ENCODE assay signal across 8 cellular contexts in the genomic region with DNA sequence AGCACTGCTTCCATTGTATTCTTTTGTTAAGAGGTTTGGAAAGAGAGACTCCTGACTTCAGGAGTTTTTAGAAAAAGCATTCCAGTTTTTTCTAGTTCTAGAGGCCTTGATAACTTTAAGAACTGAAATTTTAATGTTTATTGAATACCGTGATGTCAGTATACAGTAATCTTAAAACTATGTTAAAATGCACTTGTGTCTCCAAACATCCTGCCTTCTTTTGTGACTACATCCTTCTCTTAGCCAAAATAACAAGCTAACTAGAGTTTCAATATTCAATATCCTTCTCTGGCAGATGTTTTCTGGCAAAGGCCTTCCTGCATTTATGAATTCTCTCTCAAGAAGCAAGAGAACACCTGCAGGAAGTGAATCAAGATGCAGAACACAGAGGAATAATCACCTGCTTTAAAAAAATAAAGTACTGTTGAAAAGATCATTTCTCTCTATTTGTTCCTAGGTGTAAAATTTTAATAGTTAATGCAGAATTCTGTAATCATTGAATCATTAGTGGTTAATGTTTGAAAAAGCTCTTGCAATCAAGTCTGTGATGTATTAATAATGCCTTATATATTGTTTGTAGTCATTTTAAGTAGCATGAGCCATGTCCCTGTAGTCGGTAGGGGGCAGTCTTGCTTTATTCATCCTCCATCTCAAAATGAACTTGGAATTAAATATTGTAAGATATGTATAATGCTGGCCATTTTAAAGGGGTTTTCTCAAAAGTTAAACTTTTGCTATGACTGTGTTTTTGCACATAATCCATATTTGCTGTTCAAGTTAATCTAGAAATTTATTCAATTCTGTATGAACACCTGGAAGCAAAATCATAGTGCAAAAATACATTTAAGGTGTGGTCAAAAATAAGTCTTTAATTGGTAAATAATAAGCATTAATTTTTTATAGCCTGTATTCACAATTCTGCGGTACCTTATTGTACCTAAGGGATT.
DNase-seq lines count a peak whose midpoint lies in the region; ATAC-seq and TF ChIP-seq lines count a peak whose summit lies in the region.

No MANE protein-coding gene starts in this region.

- no peaks in the 10 kb centered on the region for H3K27me3 ChIP-seq in WERI-Rb-1 (ENCODE audit: insufficient read depth, low read depth, severe bottlenecking)

- no peak overlapping the region for H3K4me3 ChIP-seq in WERI-Rb-1 (ENCODE audit: low read depth, low read length)
- H3K4me3 ChIP-seq in coronary artery, result no peak overlapping the region

- no peak for ATAC-seq in HG02852 (IDR thresholded peaks at IDR 0.05; ENCODE audit: unreplicated experiment)

- peaks cover 25% of the 10 kb centered on the region for H3K36me3 ChIP-seq in WERI-Rb-1

- no peak overlapping the region for H3K27ac ChIP-seq in WERI-Rb-1
- no peak overlapping the region for H3K27ac ChIP-seq in coronary artery

- peak; percentile 35 for DNase-seq in NCI-H2171 treated with DMSO at 0.1 percent for 48 hours (lab: John Stamatoyannopoulos, UW)
- no peak for DNase-seq in NCI-H2171 (lab: John Stamatoyannopoulos, UW)
- DNase-seq in NCI-H1694 (lab: John Stamatoyannopoulos, UW), result peak; percentile 45
- DNase-seq in WERI-Rb-1, result peak; percentile 56
- DNase-seq in coronary artery (ENCODE audit: low spot score), result no peak
- DNase-seq in medulla oblongata (ENCODE audit: extremely low spot score), result peak; percentile 73
- DNase-seq in stimulated activated CD8-positive, alpha-beta memory T cell treated with anti-CD3 and anti-CD28 coated beads, Interleukin-4, amount 100 ng/mL, for 24 hours (ENCODE audit: low read depth), result peak; percentile 15

- no peaks in the 10 kb centered on the region for H3K9me3 ChIP-seq in WERI-Rb-1 (ENCODE audit: severe bottlenecking)

- TF ChIP-seq CTCF in WERI-Rb-1 (IDR thresholded peaks at IDR 0.05; ENCODE audit: low read depth, low read length) (peak; percentile 48), coronary artery (IDR thresholded peaks at IDR 0.05) (peak; percentile 68)

Comparison
In these comparisons a context has a peak if more than half of its experiments do, and no peak if none do; other contexts are left out.
1. DNase-seq: peak in NCI-H2171 treated with DMSO at 0.1 percent for 48 hours (single experiment), NCI-H1694 (single experiment), WERI-Rb-1 (single experiment), medulla oblongata (single experiment) and stimulated activated CD8-positive, alpha-beta memory T cell treated with anti-CD3 and anti-CD28 coated beads, Interleukin-4, amount 100 ng/mL, for 24 hours (single experiment); none in NCI-H2171 (single experiment) and coronary artery (single experiment).